Comparison of ENCODE assay signal across 17 cellular contexts in the genomic region with DNA sequence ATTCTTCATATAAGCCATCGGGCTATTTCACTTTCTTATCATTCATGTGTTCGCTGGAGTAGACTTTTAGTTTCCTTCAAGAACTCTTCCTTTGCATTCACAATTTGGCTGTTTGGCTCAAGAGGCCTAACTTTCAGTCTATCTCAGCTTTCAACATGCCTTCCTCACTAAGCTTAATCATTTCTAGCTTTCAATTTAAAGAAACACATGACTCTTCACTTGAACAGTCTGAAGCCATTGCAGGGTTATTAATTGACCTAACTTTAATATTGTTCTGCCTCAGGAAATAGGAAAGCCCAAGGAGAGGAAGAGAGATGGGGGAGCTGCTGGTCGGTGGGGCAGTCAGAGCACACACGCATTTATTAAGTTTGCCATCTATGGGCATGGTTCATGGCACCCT.
DNase-seq lines count a peak whose midpoint lies in the region; ATAC-seq lines count a peak whose summit lies in the region.
"Had no signal": no experiment of that assay in that cellular context is flagged by ENCODE, and none has a peak within 500 bp of the region (broad histone marks: within the 10 kb centered on the region; RNA-seq: fewer than 3 reads in every experiment).

No MANE protein-coding gene starts in this region.

- DNase-seq in kidney glomerular epithelial cell (lab: John Stamatoyannopoulos, UW) (peak; percentile 42), NCI-H1930 (lab: John Stamatoyannopoulos, UW) (no peak), superior temporal gyrus (ENCODE audit: extremely low spot score) (no peak)
- no peak for DNase-seq in effector CD8-positive, alpha-beta T cell (lab: John Stamatoyannopoulos, UW)
- DNase-seq: activated gamma-delta T cell treated with Interleukin-2 at 50 U/mL for 16 hours, amygdala, Caco-2, hippocampal formation, NCI-H2029 treated with DMSO at 0.1 percent for 48 hours, NCI-H526 treated with DMSO at 0.1 percent for 48 hours, PC-9, right cardiac atrium, T1000 had no signal

- ATAC-seq in GM19023 (IDR thresholded peaks at IDR 0.05; ENCODE audit: unreplicated experiment) (peak; percentile 63), GM21737 (IDR thresholded peaks at IDR 0.05; ENCODE audit: unreplicated experiment) (peak; percentile 84), HG03108 (IDR thresholded peaks at IDR 0.05; ENCODE audit: unreplicated experiment) (peak; percentile 80), GM18868 (IDR thresholded peaks at IDR 0.05; ENCODE audit: unreplicated experiment) (no peak)
- ATAC-seq: right cardiac atrium had no signal
